ENCODE assay signal across 8 cellular contexts in genomic region chr4:185202984-185203379, GRCh38. TPM values are rescaled to one million over a fixed set of nuclear protein-coding genes. Genes with fewer than 3 reads are reported as not detected.
DNase-seq lines count a peak whose midpoint lies in the region; ATAC-seq and TF ChIP-seq lines count a peak whose summit lies in the region.

No MANE protein-coding gene starts in this region.

- H3K4me1 Mint-ChIP-seq in T-helper 2 cell treated with Interferon-gamma antibody and Interleukin-4, amounts not matched to agents 5 μg/mL and 100 μg/mL, for 36 hours (ENCODE audit: low read depth), result peaks cover 30% of the 10 kb centered on the region

- peak overlapping the region in 19 of 21 experiments; percentile 65 to 99 (median 95) for H3K27ac ChIP-seq in skin epidermis

- H3K27me3 Mint-ChIP-seq in T-helper 2 cell treated with Interferon-gamma antibody and Interleukin-4, amounts not matched to agents 5 μg/mL and 100 μg/mL, for 36 hours (ENCODE audit: low read depth), result no peaks in the 10 kb centered on the region

- peak overlapping the region; percentile 72 for H3K4me3 ChIP-seq in GM08714 (ENCODE audit: low read length)
- peak overlapping the region; percentile 63 for H3K4me3 ChIP-seq in fibroblast of the aortic adventitia (ENCODE audit: low read depth, low read length)
- H3K4me3 ChIP-seq in skin epidermis, result peak overlapping the region; percentile 62 to 96 (median 71)

- H3K9me3 Mint-ChIP-seq in T-helper 2 cell treated with Interferon-gamma antibody and Interleukin-4, amounts not matched to agents 5 μg/mL and 100 μg/mL, for 36 hours, result no peaks in the 10 kb centered on the region

- H3K36me3 Mint-ChIP-seq in T-helper 2 cell treated with Interferon-gamma antibody and Interleukin-4, amounts not matched to agents 5 μg/mL and 100 μg/mL, for 36 hours (ENCODE audit: low read depth), result peaks cover 4% of the 10 kb centered on the region

- ATAC-seq in HG02759 (IDR thresholded peaks at IDR 0.05; ENCODE audit: unreplicated experiment), result peak; percentile 7

- peak overlapping the region; percentile 98 for H3K4me3 Mint-ChIP-seq in T-helper 2 cell treated with Interferon-gamma antibody and Interleukin-4, amounts not matched to agents 5 μg/mL and 100 μg/mL, for 36 hours

- peak overlapping the region; percentile 99 for H3K27ac Mint-ChIP-seq in T-helper 2 cell treated with Interferon-gamma antibody and Interleukin-4, amounts not matched to agents 5 μg/mL and 100 μg/mL, for 36 hours

- peak; percentile 11 for DNase-seq in T-helper 2 cell treated with Interferon-gamma antibody and Interleukin-4, amounts not matched to agents 5 μg/mL and 100 μg/mL, for 36 hours (ENCODE audit: low spot score)
- DNase-seq in fibroblast of the aortic adventitia (ENCODE audit: low read depth) (no peak), NCI-H128 (lab: John Stamatoyannopoulos, UW; ENCODE audit: unreplicated experiment) (no peak), H4 (ENCODE audit: low spot score) (no peak), CD1c-positive myeloid dendritic cell (ENCODE audit: extremely low spot score) (no peak)

- TF ChIP-seq CTCF in fibroblast of the aortic adventitia (IDR thresholded peaks at IDR 0.05; ENCODE audit: insufficient read depth, low read length), result no peak

RNA-seq across cellular contexts. Expression of gene CFAP97, which starts 0.8 kb away (rescaled TPM):
- total RNA-seq in fibroblast of the aortic adventitia (ENCODE audit: low replicate concordance), result 34.7 and 74.3 TPM in 2 replicates
- 17.6 and 27.7 TPM in 2 replicates for total RNA-seq in H4 (2014; rRNA removed; shearing (Covaris generic))

RNA-seq across cellular contexts. Expression of gene SNX25, which starts 6.4 kb away (rescaled TPM):
- total RNA-seq in fibroblast of the aortic adventitia (ENCODE audit: low replicate concordance), result 27.5 and 102 TPM in 2 replicates
- total RNA-seq in H4 (2014; rRNA removed; shearing (Covaris generic)), result 8.3 and 8.8 TPM in 2 replicates

RNA-seq across cellular contexts. Expression of gene SLC25A4, which starts 59.9 kb away (rescaled TPM):
- total RNA-seq in fibroblast of the aortic adventitia (ENCODE audit: low replicate concordance), result 4.3 and 10.8 TPM in 2 replicates
- total RNA-seq in H4 (2014; rRNA removed; shearing (Covaris generic)), result 9.9 and 12.8 TPM in 2 replicates
